In the genomic region with DNA sequence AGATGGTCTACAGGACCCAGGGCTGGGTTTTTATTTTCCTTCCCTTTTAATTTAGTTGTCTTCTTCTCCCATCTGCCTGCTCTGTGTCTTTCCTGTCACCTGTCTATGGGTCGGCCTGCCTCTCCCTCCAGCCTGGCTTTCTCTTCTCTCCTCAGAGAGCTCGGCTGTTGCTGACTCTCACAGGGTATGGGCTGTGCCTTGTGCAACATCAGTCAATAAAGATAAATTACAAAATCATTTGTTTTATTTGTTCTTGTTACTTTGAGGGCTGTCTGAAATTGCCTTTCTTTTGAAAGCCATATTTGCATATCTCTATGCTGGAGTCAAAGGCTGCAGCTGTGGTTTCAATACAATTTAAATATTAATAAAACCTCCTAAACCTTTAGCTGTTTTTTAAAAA, we compare ENCODE assay signal across 1 cellular context.
TF ChIP-seq lines count a peak whose summit lies in the region.

No MANE protein-coding gene starts in this region.

TF ChIP-seq in H1, 55 proteins besides CTCF, POLR2A, EP300 and RAD21:
- TF ChIP-seq POU5F1 (IDR thresholded peaks at IDR 0.05; ENCODE audit: low read depth, low read length) (no peak), TEAD4 (IDR thresholded peaks at IDR 0.05; ENCODE audit: low read depth, low read length) (no peak), TCF12 (IDR thresholded peaks at IDR 0.05; ENCODE audit: low read depth, low read length) (no peak), RXRA (IDR thresholded peaks at IDR 0.05; ENCODE audit: insufficient read depth, low read depth, low read length) (no peak), TAF1 (IDR thresholded peaks at IDR 0.05; ENCODE audit: low read depth, low read length) (no peak), HDAC2 (IDR thresholded peaks at IDR 0.05; ENCODE audit: borderline replicate concordance in 1 of 2, low read depth in 2 of 2, low read length in 2 of 2) (no peak)
